In genomic region chr10:11043039-11043438, GRCh38 we compare ENCODE assay signal across 33 cellular contexts.
"Had no signal": no experiment of that assay in that cellular context is flagged by ENCODE, and none has a peak within 500 bp of the region (broad histone marks: within the 10 kb centered on the region; RNA-seq: fewer than 3 reads in every experiment).

No MANE protein-coding gene starts in this region.

- H3K9me3 Mint-ChIP-seq: activated B cell treated with CpG ODN at 0.5 μM for 24 hours; activated CD4-positive, alpha-beta memory T cell treated with anti-CD3 and anti-CD28 coated beads for 36 hours; activated CD4-positive, alpha-beta T cell treated with anti-CD3 and anti-CD28 coated beads, Interleukin-2, amount 10 ng/mL, durations not matched to agents 24 days and 14 days; activated CD8-positive, alpha-beta T cell treated with anti-CD3 and anti-CD28 coated beads for 36 hours; activated naive CD4-positive, alpha-beta T cell treated with anti-CD3 and anti-CD28 coated beads for 36 hours; activated naive CD4-positive, alpha-beta T cell treated with anti-CD3 and anti-CD28 coated beads, Interleukin-2, amount 50 U/mL, for 72 hours; activated naive CD8-positive, alpha-beta T cell treated with anti-CD3 and anti-CD28 coated beads for 36 hours; activated T-cell treated with anti-CD3 and anti-CD28 coated beads, Interleukin-2, amount 50 U/mL, for 4 hours; activated T-cell treated with anti-CD3 and anti-CD28 coated beads, Interleukin-2, amount 50 U/mL, for 72 hours; activated T-helper 1 cell treated with anti-CD3 and anti-CD28 coated beads, Interleukin-12 subunit alpha, Interleukin-12 subunit beta, Interleukin-2, Interleukin-4 antibody, amounts not matched to agents 30 ng/mL and 10 ng/mL and 1 ng/mL, durations not matched to agents 14 hours and 24 hours and 36 hours; activated T-helper 17 cell treated with anti-CD3 and anti-CD28 coated beads, Interleukin-2, amount 50 U/mL, for 72 hours; central memory CD8-positive, alpha-beta T cell; T-helper 1 cell treated with Interleukin-12 subunit alpha and Interleukin-12 subunit beta and Interleukin-4 antibody, amounts not matched to agents 30 μg/mL and 1 μg/mL, for 36 hours had no signal

- H3K4me3 ChIP-seq: adrenal gland, cardiac muscle cell had no signal

- H3K4me1 ChIP-seq: adrenal gland had no signal

- H3K36me3 Mint-ChIP-seq: activated CD4-positive, alpha-beta memory T cell treated with anti-CD3 and anti-CD28 coated beads for 36 hours; activated naive CD4-positive, alpha-beta T cell treated with anti-CD3 and anti-CD28 coated beads, Interleukin-2, amount 50 U/mL, for 72 hours had no signal

- H3K27ac ChIP-seq: adrenal gland, cardiac muscle cell, VCaP had no signal

- H3K27me3 Mint-ChIP-seq: brain had no signal

- H3K27me3 ChIP-seq: adrenal gland, cardiac muscle cell had no signal

- FAIRE-seq: TTC549 had no signal

- H3K4me3 Mint-ChIP-seq: activated B cell treated with CpG ODN at 0.5 μM for 24 hours; activated CD4-positive, alpha-beta memory T cell treated with anti-CD3 and anti-CD28 coated beads for 36 hours; activated CD4-positive, alpha-beta T cell treated with anti-CD3 and anti-CD28 coated beads, Interleukin-2, amount 10 ng/mL, durations not matched to agents 24 days and 14 days; activated CD8-positive, alpha-beta T cell treated with anti-CD3 and anti-CD28 coated beads for 36 hours; activated naive CD4-positive, alpha-beta T cell treated with anti-CD3 and anti-CD28 coated beads for 36 hours; activated naive CD8-positive, alpha-beta T cell treated with anti-CD3 and anti-CD28 coated beads for 36 hours; activated T-cell treated with anti-CD3 and anti-CD28 coated beads, Interleukin-2, amount 50 U/mL, for 4 hours; activated T-cell treated with anti-CD3 and anti-CD28 coated beads, Interleukin-2, amount 50 U/mL, for 72 hours; activated T-helper 1 cell treated with anti-CD3 and anti-CD28 coated beads, Interleukin-12 subunit alpha, Interleukin-12 subunit beta, Interleukin-2, Interleukin-4 antibody, amounts not matched to agents 30 ng/mL and 10 ng/mL and 1 ng/mL, durations not matched to agents 14 hours and 24 hours and 36 hours; activated T-helper 17 cell treated with anti-CD3 and anti-CD28 coated beads, Interleukin-2, amount 50 U/mL, for 72 hours; central memory CD8-positive, alpha-beta T cell; T-helper 1 cell treated with Interleukin-12 subunit alpha and Interleukin-12 subunit beta and Interleukin-4 antibody, amounts not matched to agents 30 μg/mL and 1 μg/mL, for 36 hours had no signal

- H3K36me3 ChIP-seq: adrenal gland, cardiac muscle cell had no signal

- H3K9me3 ChIP-seq: adrenal gland had no signal

- DNase-seq: activated B cell treated with CpG ODN at 0.5 μM for 24 hours; activated CD4-positive, alpha-beta memory T cell treated with anti-CD3 and anti-CD28 coated beads for 36 hours; activated CD4-positive, alpha-beta T cell treated with anti-CD3 and anti-CD28 coated beads for 4 hours; activated CD4-positive, alpha-beta T cell treated with anti-CD3 and anti-CD28 coated beads, Interleukin-2, amount 10 ng/mL, durations not matched to agents 24 days and 14 days; activated CD4-positive, alpha-beta T cell treated with anti-CD3 and anti-CD28 coated beads, Interleukin-2, amount 50 U/mL, for 1 hour; activated CD4-positive, alpha-beta T cell treated with anti-CD3 and anti-CD28 coated beads, Interleukin-2, amount 50 U/mL, for 4 hours; activated CD4-positive, CD25-positive, alpha-beta regulatory T cell treated with anti-CD3 and anti-CD28 coated beads, Interleukin-2, amount 50 U/mL, for 72 hours; activated CD8-positive, alpha-beta memory T cell treated with anti-CD3 and anti-CD28 coated beads, Interleukin-2, amount 50 U/mL, for 4 hours; activated CD8-positive, alpha-beta T cell treated with anti-CD3 and anti-CD28 coated beads for 36 hours; activated effector memory CD4-positive, alpha-beta T cell treated with anti-CD3 and anti-CD28 coated beads, Interleukin-2, amount 50 U/mL, for 16 hours; activated gamma-delta T cell treated with Interleukin-2 at 50 U/mL for 16 hours; activated naive CD4-positive, alpha-beta T cell; activated naive CD4-positive, alpha-beta T cell treated with anti-CD3 and anti-CD28 coated beads for 36 hours; activated naive CD4-positive, alpha-beta T cell treated with anti-CD3 and anti-CD28 coated beads, Interleukin-2, amount 50 U/mL, for 16 hours; activated naive CD8-positive, alpha-beta T cell treated with anti-CD3 and anti-CD28 coated beads for 36 hours; activated T-cell treated with anti-CD3 and anti-CD28 coated beads for 4 hours; activated T-cell treated with anti-CD3 and anti-CD28 coated beads, Interleukin-2, amount 50 U/mL, for 1 hour; activated T-cell treated with anti-CD3 and anti-CD28 coated beads, Interleukin-2, amount 50 U/mL, for 4 hours; activated T-cell treated with anti-CD3 and anti-CD28 coated beads, Interleukin-2, amount 50 U/mL, for 72 hours; adrenal gland; amniotic stem cell; aorta; cerebellar nuclear complex; T-helper 1 cell had no signal

- H3K4me1 Mint-ChIP-seq: activated B cell treated with CpG ODN at 0.5 μM for 24 hours; activated CD4-positive, alpha-beta T cell treated with anti-CD3 and anti-CD28 coated beads, Interleukin-2, amount 10 ng/mL, durations not matched to agents 24 days and 14 days; activated naive CD8-positive, alpha-beta T cell treated with anti-CD3 and anti-CD28 coated beads for 36 hours; activated T-helper 17 cell treated with anti-CD3 and anti-CD28 coated beads, Interleukin-2, amount 50 U/mL, for 72 hours; central memory CD8-positive, alpha-beta T cell had no signal

- H3K27ac Mint-ChIP-seq: activated B cell treated with CpG ODN at 0.5 μM for 24 hours; activated CD4-positive, alpha-beta memory T cell treated with anti-CD3 and anti-CD28 coated beads for 36 hours; activated CD4-positive, alpha-beta T cell treated with anti-CD3 and anti-CD28 coated beads, Interleukin-2, amount 10 ng/mL, durations not matched to agents 24 days and 14 days; activated CD8-positive, alpha-beta T cell treated with anti-CD3 and anti-CD28 coated beads for 36 hours; activated naive CD4-positive, alpha-beta T cell treated with anti-CD3 and anti-CD28 coated beads for 36 hours; activated naive CD4-positive, alpha-beta T cell treated with anti-CD3 and anti-CD28 coated beads, Interleukin-2, amount 50 U/mL, for 72 hours; activated naive CD8-positive, alpha-beta T cell treated with anti-CD3 and anti-CD28 coated beads for 36 hours; activated T-cell treated with anti-CD3 and anti-CD28 coated beads, Interleukin-2, amount 50 U/mL, for 72 hours; activated T-helper 1 cell treated with anti-CD3 and anti-CD28 coated beads, Interleukin-12 subunit alpha, Interleukin-12 subunit beta, Interleukin-2, Interleukin-4 antibody, amounts not matched to agents 30 ng/mL and 10 ng/mL and 1 ng/mL, durations not matched to agents 14 hours and 24 hours and 36 hours; activated T-helper 17 cell treated with anti-CD3 and anti-CD28 coated beads, Interleukin-2, amount 50 U/mL, for 72 hours; brain; T-helper 1 cell treated with Interleukin-12 subunit alpha and Interleukin-12 subunit beta and Interleukin-4 antibody, amounts not matched to agents 30 μg/mL and 1 μg/mL, for 36 hours had no signal
